1 cellular context compared by ENCODE assay signal in the genomic region with DNA sequence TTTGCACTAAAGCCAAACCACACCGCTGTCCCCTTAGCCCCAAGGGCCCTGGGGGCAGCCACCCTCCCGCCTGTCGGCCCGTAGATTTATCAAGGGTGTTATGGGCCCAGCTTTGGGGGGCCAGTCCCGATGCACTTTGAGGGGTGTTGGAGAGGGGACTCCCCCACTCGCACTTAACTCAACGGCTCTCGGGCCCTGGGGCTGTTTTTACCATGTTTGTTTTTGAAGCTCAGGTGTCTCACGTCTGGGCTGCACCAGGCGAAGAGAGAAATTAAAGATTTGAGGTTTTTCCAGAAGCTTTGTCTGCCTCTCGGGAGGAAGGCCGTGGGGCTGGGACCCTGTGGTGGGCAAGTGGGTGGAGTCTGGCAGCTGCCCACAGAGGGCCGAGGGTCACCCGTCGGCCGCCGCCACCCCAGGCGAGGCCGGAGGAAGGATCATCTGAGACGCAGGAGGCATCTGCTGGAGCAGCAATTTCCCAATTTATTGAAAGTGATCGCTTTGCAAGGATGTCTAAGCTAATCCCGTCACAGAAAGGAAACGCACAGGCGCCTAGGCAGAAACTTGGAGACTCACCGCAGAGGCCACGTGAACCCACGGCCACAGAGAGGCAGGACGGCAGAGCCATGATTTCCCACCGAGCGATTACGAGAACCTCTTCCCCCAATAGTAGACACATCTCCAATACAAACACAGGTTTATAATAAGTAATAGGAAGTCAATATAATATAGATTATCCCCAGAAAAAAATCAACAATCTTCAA.
TF ChIP-seq lines count a peak whose summit lies in the region.

No MANE protein-coding gene starts in this region.

TF ChIP-seq in K562, 482 proteins besides CTCF, POLR2A, EP300 and RAD21:
- TF ChIP-seq, protein P1, sequence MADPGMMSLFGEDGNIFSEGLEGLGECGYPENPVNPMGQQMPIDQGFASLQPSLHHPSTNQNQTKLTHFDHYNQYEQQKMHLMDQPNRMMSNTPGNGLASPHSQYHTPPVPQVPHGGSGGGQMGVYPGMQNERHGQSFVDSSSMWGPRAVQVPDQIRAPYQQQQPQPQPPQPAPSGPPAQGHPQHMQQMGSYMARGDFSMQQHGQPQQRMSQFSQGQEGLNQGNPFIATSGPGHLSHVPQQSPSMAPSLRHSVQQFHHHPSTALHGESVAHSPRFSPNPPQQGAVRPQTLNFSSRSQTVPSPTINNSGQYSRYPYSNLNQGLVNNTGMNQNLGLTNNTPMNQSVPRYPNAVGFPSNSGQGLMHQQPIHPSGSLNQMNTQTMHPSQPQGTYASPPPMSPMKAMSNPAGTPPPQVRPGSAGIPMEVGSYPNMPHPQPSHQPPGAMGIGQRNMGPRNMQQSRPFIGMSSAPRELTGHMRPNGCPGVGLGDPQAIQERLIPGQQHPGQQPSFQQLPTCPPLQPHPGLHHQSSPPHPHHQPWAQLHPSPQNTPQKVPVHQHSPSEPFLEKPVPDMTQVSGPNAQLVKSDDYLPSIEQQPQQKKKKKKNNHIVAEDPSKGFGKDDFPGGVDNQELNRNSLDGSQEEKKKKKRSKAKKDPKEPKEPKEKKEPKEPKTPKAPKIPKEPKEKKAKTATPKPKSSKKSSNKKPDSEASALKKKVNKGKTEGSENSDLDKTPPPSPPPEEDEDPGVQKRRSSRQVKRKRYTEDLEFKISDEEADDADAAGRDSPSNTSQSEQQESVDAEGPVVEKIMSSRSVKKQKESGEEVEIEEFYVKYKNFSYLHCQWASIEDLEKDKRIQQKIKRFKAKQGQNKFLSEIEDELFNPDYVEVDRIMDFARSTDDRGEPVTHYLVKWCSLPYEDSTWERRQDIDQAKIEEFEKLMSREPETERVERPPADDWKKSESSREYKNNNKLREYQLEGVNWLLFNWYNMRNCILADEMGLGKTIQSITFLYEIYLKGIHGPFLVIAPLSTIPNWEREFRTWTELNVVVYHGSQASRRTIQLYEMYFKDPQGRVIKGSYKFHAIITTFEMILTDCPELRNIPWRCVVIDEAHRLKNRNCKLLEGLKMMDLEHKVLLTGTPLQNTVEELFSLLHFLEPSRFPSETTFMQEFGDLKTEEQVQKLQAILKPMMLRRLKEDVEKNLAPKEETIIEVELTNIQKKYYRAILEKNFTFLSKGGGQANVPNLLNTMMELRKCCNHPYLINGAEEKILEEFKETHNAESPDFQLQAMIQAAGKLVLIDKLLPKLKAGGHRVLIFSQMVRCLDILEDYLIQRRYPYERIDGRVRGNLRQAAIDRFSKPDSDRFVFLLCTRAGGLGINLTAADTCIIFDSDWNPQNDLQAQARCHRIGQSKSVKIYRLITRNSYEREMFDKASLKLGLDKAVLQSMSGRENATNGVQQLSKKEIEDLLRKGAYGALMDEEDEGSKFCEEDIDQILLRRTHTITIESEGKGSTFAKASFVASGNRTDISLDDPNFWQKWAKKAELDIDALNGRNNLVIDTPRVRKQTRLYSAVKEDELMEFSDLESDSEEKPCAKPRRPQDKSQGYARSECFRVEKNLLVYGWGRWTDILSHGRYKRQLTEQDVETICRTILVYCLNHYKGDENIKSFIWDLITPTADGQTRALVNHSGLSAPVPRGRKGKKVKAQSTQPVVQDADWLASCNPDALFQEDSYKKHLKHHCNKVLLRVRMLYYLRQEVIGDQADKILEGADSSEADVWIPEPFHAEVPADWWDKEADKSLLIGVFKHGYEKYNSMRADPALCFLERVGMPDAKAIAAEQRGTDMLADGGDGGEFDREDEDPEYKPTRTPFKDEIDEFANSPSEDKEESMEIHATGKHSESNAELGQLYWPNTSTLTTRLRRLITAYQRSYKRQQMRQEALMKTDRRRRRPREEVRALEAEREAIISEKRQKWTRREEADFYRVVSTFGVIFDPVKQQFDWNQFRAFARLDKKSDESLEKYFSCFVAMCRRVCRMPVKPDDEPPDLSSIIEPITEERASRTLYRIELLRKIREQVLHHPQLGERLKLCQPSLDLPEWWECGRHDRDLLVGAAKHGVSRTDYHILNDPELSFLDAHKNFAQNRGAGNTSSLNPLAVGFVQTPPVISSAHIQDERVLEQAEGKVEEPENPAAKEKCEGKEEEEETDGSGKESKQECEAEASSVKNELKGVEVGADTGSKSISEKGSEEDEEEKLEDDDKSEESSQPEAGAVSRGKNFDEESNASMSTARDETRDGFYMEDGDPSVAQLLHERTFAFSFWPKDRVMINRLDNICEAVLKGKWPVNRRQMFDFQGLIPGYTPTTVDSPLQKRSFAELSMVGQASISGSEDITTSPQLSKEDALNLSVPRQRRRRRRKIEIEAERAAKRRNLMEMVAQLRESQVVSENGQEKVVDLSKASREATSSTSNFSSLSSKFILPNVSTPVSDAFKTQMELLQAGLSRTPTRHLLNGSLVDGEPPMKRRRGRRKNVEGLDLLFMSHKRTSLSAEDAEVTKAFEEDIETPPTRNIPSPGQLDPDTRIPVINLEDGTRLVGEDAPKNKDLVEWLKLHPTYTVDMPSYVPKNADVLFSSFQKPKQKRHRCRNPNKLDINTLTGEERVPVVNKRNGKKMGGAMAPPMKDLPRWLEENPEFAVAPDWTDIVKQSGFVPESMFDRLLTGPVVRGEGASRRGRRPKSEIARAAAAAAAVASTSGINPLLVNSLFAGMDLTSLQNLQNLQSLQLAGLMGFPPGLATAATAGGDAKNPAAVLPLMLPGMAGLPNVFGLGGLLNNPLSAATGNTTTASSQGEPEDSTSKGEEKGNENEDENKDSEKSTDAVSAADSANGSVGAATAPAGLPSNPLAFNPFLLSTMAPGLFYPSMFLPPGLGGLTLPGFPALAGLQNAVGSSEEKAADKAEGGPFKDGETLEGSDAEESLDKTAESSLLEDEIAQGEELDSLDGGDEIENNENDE (IDR thresholded peaks at IDR 0.05; ENCODE audit: low read depth, low read length), result no peak
- no peak for TF ChIP-seq PML (IDR thresholded peaks at IDR 0.05; ENCODE audit: low read length)
- TF ChIP-seq PTBP1 (IDR thresholded peaks at IDR 0.05; ENCODE audit: low read depth, low read length), result no peak
- TF ChIP-seq MED1 (CRISPR knock-in tag; IDR thresholded peaks at IDR 0.05; ENCODE audit: borderline replicate concordance), result no peak
- peak; percentile 35; the same call in 1 of the 2 replicates for TF ChIP-seq POLR2G (IDR thresholded peaks at IDR 0.05; ENCODE audit: low read depth, low read length)
- TF ChIP-seq HMGXB4 (CRISPR knock-in tag; IDR thresholded peaks at IDR 0.05), result no peak
- no peak for TF ChIP-seq SIN3A (IDR thresholded peaks at IDR 0.05; ENCODE audit: borderline replicate concordance in 2 of 2, control insufficient read depth in 1 of 2, low read depth in 2 of 2, low read length in 2 of 2)
- TF ChIP-seq RAD51 (IDR thresholded peaks at IDR 0.05; ENCODE audit: borderline replicate concordance, low read depth), result no peak
- 0 out of 2 replicates have a peak, but pooled peaks have one; percentile 30 for TF ChIP-seq RBFOX2 (IDR thresholded peaks at IDR 0.05; ENCODE audit: low read depth, low read length)
- TF ChIP-seq, protein P2, sequence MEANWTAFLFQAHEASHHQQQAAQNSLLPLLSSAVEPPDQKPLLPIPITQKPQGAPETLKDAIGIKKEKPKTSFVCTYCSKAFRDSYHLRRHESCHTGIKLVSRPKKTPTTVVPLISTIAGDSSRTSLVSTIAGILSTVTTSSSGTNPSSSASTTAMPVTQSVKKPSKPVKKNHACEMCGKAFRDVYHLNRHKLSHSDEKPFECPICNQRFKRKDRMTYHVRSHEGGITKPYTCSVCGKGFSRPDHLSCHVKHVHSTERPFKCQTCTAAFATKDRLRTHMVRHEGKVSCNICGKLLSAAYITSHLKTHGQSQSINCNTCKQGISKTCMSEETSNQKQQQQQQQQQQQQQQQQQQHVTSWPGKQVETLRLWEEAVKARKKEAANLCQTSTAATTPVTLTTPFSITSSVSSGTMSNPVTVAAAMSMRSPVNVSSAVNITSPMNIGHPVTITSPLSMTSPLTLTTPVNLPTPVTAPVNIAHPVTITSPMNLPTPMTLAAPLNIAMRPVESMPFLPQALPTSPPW (CRISPR knock-in tag; IDR thresholded peaks at IDR 0.05), result no peak
